23 cellular contexts compared by ENCODE assay signal in the genomic region with DNA sequence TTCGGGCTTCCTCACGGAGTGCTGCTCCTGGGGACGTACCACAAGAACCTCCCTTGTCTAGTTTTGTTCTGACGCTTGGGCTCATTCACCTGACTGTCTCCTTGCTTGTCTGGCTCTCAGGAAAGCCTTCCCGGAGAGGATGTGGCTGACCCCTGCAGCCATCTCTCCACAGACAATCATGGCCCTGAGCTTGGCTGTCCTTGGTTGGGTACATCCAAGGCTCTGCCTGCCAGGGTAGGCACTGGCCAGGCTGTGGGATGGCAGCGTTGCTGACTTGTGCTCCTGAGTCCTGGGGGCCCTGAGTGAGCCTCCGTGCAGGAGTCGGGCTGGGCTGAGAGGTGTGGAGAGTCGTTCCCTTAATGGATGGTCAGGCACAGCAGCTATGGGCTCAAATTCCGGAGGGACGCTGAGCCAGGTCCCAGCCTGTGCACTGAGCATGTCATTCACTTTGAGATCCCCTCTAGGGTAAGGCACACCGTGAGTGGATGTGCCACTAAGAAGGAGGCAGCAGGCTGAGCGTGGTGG. TPM values are rescaled to one million over a fixed set of nuclear protein-coding genes. Genes with fewer than 3 reads are reported as not detected.
A peak's percentile ranks its signal among the peaks of the same experiment; 100 is the strongest.
DNase-seq lines count a peak whose midpoint lies in the region; ATAC-seq and TF ChIP-seq lines count a peak whose summit lies in the region.
"Had no signal": no experiment of that assay in that cellular context is flagged by ENCODE, and none has a peak within 500 bp of the region (broad histone marks: within the 10 kb centered on the region; RNA-seq: fewer than 3 reads in every experiment).

No MANE protein-coding gene starts in this region.

- intact Hi-C loops in CD8-positive, alpha-beta T cell (cut with DNase I, micrococcal nuclease): loop anchor here in 1 of 2 experiments (10.0 kb wide), 1 partner anchor 52 kb away; no protein-coding TSS in a partner anchor

- no peak overlapping the region for H3K27ac ChIP-seq in CD8-positive, alpha-beta T cell (ENCODE audit: low read depth, low read length)
- H3K27ac ChIP-seq in cingulate gyrus (ENCODE audit: low read depth, low read length): peak overlapping the region; percentile 35
- H3K27ac ChIP-seq: foreskin keratinocyte, KMS-11, pancreas, SJSA1 had no signal

- H3K9me3 Mint-ChIP-seq in CD8-positive, alpha-beta T cell: no peaks in the 10 kb centered on the region
- no peaks in the 10 kb centered on the region for H3K9me3 Mint-ChIP-seq in naive thymus-derived CD8-positive, alpha-beta T cell
- H3K9me3 Mint-ChIP-seq: activated T-helper 2 cell treated with anti-CD3 and anti-CD28 coated beads, Interferon-gamma antibody, Interleukin-2, Interleukin-4, amounts not matched to agents 10 μg/mL and 5 μg/mL and 100 μg/mL, durations not matched to agents 14 hours and 24 hours and 36 hours; naive B cell; T-helper 2 cell treated with Interferon-gamma antibody and Interleukin-4, amounts not matched to agents 5 μg/mL and 100 μg/mL, for 36 hours had no signal

- no peak overlapping the region for H3K4me3 ChIP-seq in CD8-positive, alpha-beta T cell (ENCODE audit: low read depth, low read length)
- no peak overlapping the region for H3K4me3 ChIP-seq in Loucy (ENCODE audit: low read length, poor library complexity, severe bottlenecking)
- H3K4me3 ChIP-seq: adrenal gland, dorsolateral prefrontal cortex, pancreas, SJSA1 had no signal

- no peaks in the 10 kb centered on the region for H3K9me3 ChIP-seq in CD8-positive, alpha-beta T cell (ENCODE audit: low read length)
- H3K9me3 ChIP-seq in Loucy (ENCODE audit: insufficient read depth, low read depth, low read length): no peaks in the 10 kb centered on the region
- H3K9me3 ChIP-seq: adrenal gland, pancreas, SJSA1 had no signal

- H3K27me3 ChIP-seq in CD8-positive, alpha-beta T cell (ENCODE audit: insufficient read depth, low read length): no peaks in the 10 kb centered on the region
- H3K27me3 ChIP-seq in Loucy (ENCODE audit: insufficient read depth, low read length, poor library complexity, severe bottlenecking): peaks cover 6% of the 10 kb centered on the region
- H3K27me3 ChIP-seq: adrenal gland, dorsolateral prefrontal cortex, foreskin keratinocyte, pancreas, SJSA1 had no signal

- peak overlapping the region; percentile 100 for H3K4me2 ChIP-seq in Loucy (ENCODE audit: low read depth, low read length, poor library complexity, severe bottlenecking)
- H3K4me2 ChIP-seq: KMS-11 had no signal

- peak overlapping the region; percentile 100 for H3K9ac ChIP-seq in Loucy (ENCODE audit: low read depth, low read length, poor library complexity, severe bottlenecking)
- H3K9ac ChIP-seq: KMS-11 had no signal

- peaks cover 88% of the 10 kb centered on the region for H3K79me2 ChIP-seq in Loucy (ENCODE audit: insufficient read depth, low read length)

- TF ChIP-seq CTCF in CD8-positive, alpha-beta T cell (IDR thresholded peaks at IDR 0.05): no peak
- no peak for TF ChIP-seq CTCF in Loucy (conservative IDR thresholded peaks at IDR 0.05; ENCODE audit: low read length)

- CTCF ChIA-PET in CD8-positive, alpha-beta T cell (lab: Charles Lee): no interaction called here

- no peak for DNase-seq in CD8-positive, alpha-beta T cell
- DNase-seq in naive thymus-derived CD8-positive, alpha-beta T cell: peak in 1 of 10 donors; percentile 19
- no peak for DNase-seq in NCI-H226
- no peak for DNase-seq in activated effector memory CD4-positive, alpha-beta T cell treated with Interleukin-2 at 50 U/mL for 16 hours
- DNase-seq: activated CD4-positive, alpha-beta T cell treated with anti-CD3 and anti-CD28 coated beads for 1 hour; foreskin keratinocyte; hippocampal formation; islet precursor cell; mammary epithelial cell; naive B cell; NCI-H1048 had no signal

- peaks cover 34% of the 10 kb centered on the region for H3K4me1 ChIP-seq in CD8-positive, alpha-beta T cell (ENCODE audit: insufficient read depth, low read length)
- H3K4me1 ChIP-seq in Loucy (ENCODE audit: insufficient read depth, low read length, poor library complexity, severe bottlenecking): peaks cover 69% of the 10 kb centered on the region

- peak overlapping the region; percentile 49 for H3K27ac Mint-ChIP-seq in CD8-positive, alpha-beta T cell
- peak overlapping the region in 8 of 10 donors; percentile 6 to 85 (median 48) for H3K27ac Mint-ChIP-seq in naive thymus-derived CD8-positive, alpha-beta T cell
- H3K27ac Mint-ChIP-seq: T-helper 2 cell treated with Interferon-gamma antibody and Interleukin-4, amounts not matched to agents 5 μg/mL and 100 μg/mL, for 36 hours had no signal

- H3K4me1 Mint-ChIP-seq in CD8-positive, alpha-beta T cell (ENCODE audit: low read depth): peaks cover 68% of the 10 kb centered on the region
- peaks cover 44 to 81% (median 68%) of the 10 kb centered on the region in 4 donors for H3K4me1 Mint-ChIP-seq in naive thymus-derived CD8-positive, alpha-beta T cell

- H3K4me3 Mint-ChIP-seq in CD8-positive, alpha-beta T cell: no peak overlapping the region
- no peak overlapping the region for H3K4me3 Mint-ChIP-seq in naive thymus-derived CD8-positive, alpha-beta T cell
- H3K4me3 Mint-ChIP-seq: T-helper 2 cell treated with Interferon-gamma antibody and Interleukin-4, amounts not matched to agents 5 μg/mL and 100 μg/mL, for 36 hours had no signal

- no peaks in the 10 kb centered on the region for H3K9me2 ChIP-seq in Loucy (replicated peaks; ENCODE audit: low read depth, low read length)

- H3K36me3 ChIP-seq in CD8-positive, alpha-beta T cell (ENCODE audit: insufficient read depth, low read length): no peaks in the 10 kb centered on the region
- H3K36me3 ChIP-seq in Loucy (ENCODE audit: insufficient read depth, low read length): peaks cover 43% of the 10 kb centered on the region; the same call in 1 of the 2 replicates
- H3K36me3 ChIP-seq: adrenal gland, pancreas had no signal

- no peak overlapping the region for H2AFZ ChIP-seq in Loucy (ENCODE audit: low read length)

- peaks cover 51% of the 10 kb centered on the region for H4K20me1 ChIP-seq in Loucy (ENCODE audit: insufficient read depth, low read length, poor library complexity, severe bottlenecking)

- no peaks in the 10 kb centered on the region for H3K27me3 Mint-ChIP-seq in CD8-positive, alpha-beta T cell (ENCODE audit: low read depth)
- H3K27me3 Mint-ChIP-seq in naive thymus-derived CD8-positive, alpha-beta T cell: no peaks in the 10 kb centered on the region
- H3K27me3 Mint-ChIP-seq: naive B cell had no signal

- no peak for ATAC-seq in CD8-positive, alpha-beta T cell
- no peak for ATAC-seq in naive thymus-derived CD8-positive, alpha-beta T cell
- no peak for ATAC-seq in GM18867 (IDR thresholded peaks at IDR 0.05; ENCODE audit: unreplicated experiment)
- ATAC-seq: foreskin keratinocyte, Panc1, sciatic nerve had no signal

- peaks cover 6% of the 10 kb centered on the region for H3K36me3 Mint-ChIP-seq in CD8-positive, alpha-beta T cell
- peaks cover 0 to 4% (median 3%) of the 10 kb centered on the region in 3 donors for H3K36me3 Mint-ChIP-seq in naive thymus-derived CD8-positive, alpha-beta T cell
- H3K36me3 Mint-ChIP-seq: naive B cell had no signal

- POLR2A ChIA-PET in CD8-positive, alpha-beta T cell (lab: Charles Lee): no interaction called here
- POLR2A ChIA-PET in naive thymus-derived CD8-positive, alpha-beta T cell (lab: Charles Lee): no interaction called here

- peaks cover 27% of the 10 kb centered on the region for H3F3A ChIP-seq in Loucy (ENCODE audit: low read depth)

RNA-seq across cellular contexts. Expression of a gene that starts 32.8 kb away (rescaled TPM):
- 10 to 100 TPM; 72.1 to 78.5 TPM for total RNA-seq in CD8-positive, alpha-beta T cell
- total RNA-seq in naive thymus-derived CD8-positive, alpha-beta T cell: 10 to 100 TPM; 72.1 to 76.9 TPM
- 10 to 100 TPM in 1 of 3 donors, 1 to 10 TPM in 2; 3.8 to 18.3 (median 5.6) TPM for polyA plus RNA-seq in naive thymus-derived CD8-positive, alpha-beta T cell
